8 cellular contexts compared by ENCODE assay signal in genomic region chr2:9555338-9556120, GRCh38. TPM values are rescaled to one million over a fixed set of nuclear protein-coding genes. Genes with fewer than 3 reads are reported as not detected.
A peak's percentile ranks its signal among the peaks of the same experiment; 100 is the strongest.
DNase-seq lines count a peak whose midpoint lies in the region; ATAC-seq and TF ChIP-seq lines count a peak whose summit lies in the region.

ADAM17 (minus strand) TSS chr2:9555830; CDS start chr2:9555605, 225 bp downstream.

- H3K79me2 ChIP-seq in smooth muscle cell (ENCODE audit: low read depth), result peaks cover 48% of the 10 kb centered on the region

- H4K20me1 ChIP-seq in smooth muscle cell (ENCODE audit: low read depth), result peaks cover 36% of the 10 kb centered on the region

- peak within 1 kb of the TSS; percentile 93 for H3K9ac ChIP-seq in smooth muscle cell (ENCODE audit: low read depth)

- TF ChIP-seq POLR2A in breast epithelium (IDR thresholded peaks at IDR 0.05), result peak; percentile 79

- H3K4me1 ChIP-seq in breast epithelium (peaks cover 3 to 7% of the 10 kb centered on the region in 2 donors), smooth muscle cell (ENCODE audit: low read depth) (peaks cover 29% of the 10 kb centered on the region)

- H3K4me3 ChIP-seq in breast epithelium, result peak within 1 kb of the TSS; percentile 74 to 98 (median 88)
- peak within 1 kb of the TSS; percentile 91 for H3K4me3 ChIP-seq in smooth muscle cell

- 1% methylated on average over 57 of the region's 73 CpGs for WGBS in smooth muscle cell (ENCODE audit: low lambda C conversion rate)

- H2AFZ ChIP-seq in smooth muscle cell (ENCODE audit: low read depth), result peak within 1 kb of the TSS; percentile 69

- H3K27ac ChIP-seq in VCaP, result peak within 1 kb of the TSS; percentile 96
- H3K27ac ChIP-seq in breast epithelium, result peak within 1 kb of the TSS; percentile 99 to 100
- peak within 1 kb of the TSS; percentile 94 for H3K27ac ChIP-seq in smooth muscle cell (ENCODE audit: low read depth)

- peak within 1 kb of the TSS; percentile 96 for H3K4me2 ChIP-seq in smooth muscle cell

- ATAC-seq in GM18867 (IDR thresholded peaks at IDR 0.05; ENCODE audit: unreplicated experiment) (peak; percentile 88), HG03103 (IDR thresholded peaks at IDR 0.05; ENCODE audit: low read depth, unreplicated experiment) (peak; percentile 79)

- peaks cover 15% of the 10 kb centered on the region for H3F3A ChIP-seq in smooth muscle cell (ENCODE audit: low read depth)

- H3K27me3 ChIP-seq in breast epithelium (no peaks in the 10 kb centered on the region), smooth muscle cell (ENCODE audit: low read depth) (no peaks in the 10 kb centered on the region)

- TF ChIP-seq CTCF in VCaP (conservative IDR thresholded peaks at IDR 0.05) (peak; percentile 59), breast epithelium (IDR thresholded peaks at IDR 0.05) (peak in 2 of 3 donors; percentile 41 to 70), smooth muscle cell (IDR thresholded peaks at IDR 0.05; ENCODE audit: borderline replicate concordance, insufficient read depth, poor library complexity, severe bottlenecking) (peak; percentile 17)

- intact Hi-C loops in breast epithelium (cut with DNase I; ENCODE audit: low total_unique reads), result loop anchor here (10.0 kb wide), 2 partner anchors 79 to 489 kb away; partner anchors contain the start of genes KLF11 and YWHAQ

- peak; percentile 97 for DNase-seq in ACHN
- peak; percentile 98 for DNase-seq in NCI-H2171 (lab: John Stamatoyannopoulos, UW)
- peak; percentile 95 to 96 for DNase-seq in breast epithelium (ENCODE audit: low spot score in 2 of 2)
- peak; percentile 95 for DNase-seq in iPS-NIHi11 (ENCODE audit: low spot score)
- DNase-seq in smooth muscle cell (lab: John Stamatoyannopoulos, UW; ENCODE audit: unreplicated experiment), result peak; percentile 83

- H3K9me3 ChIP-seq in breast epithelium (no peaks in the 10 kb centered on the region), smooth muscle cell (replicated peaks; ENCODE audit: low read depth) (no peaks in the 10 kb centered on the region)

- in situ Hi-C loops in ACHN (cut with HindIII; ENCODE audit: low pct_ligation_motif_present, low pct_unique_long_range_greater_than_20kb, low sequenced_read_pairs), result no loop called here

- H3K36me3 ChIP-seq in breast epithelium (no peaks in the 10 kb centered on the region), smooth muscle cell (ENCODE audit: low read depth) (no peaks in the 10 kb centered on the region)

RNA-seq across cellular contexts. Expression of gene ADAM17, which starts in this region (rescaled TPM):
- 10 to 100 TPM; 32.2 to 65.9 (median 48.8) TPM for total RNA-seq in breast epithelium
- 18.3 and 21.4 TPM in 2 replicates for total RNA-seq in smooth muscle cell
- polyA plus RNA-seq in smooth muscle cell, result 8.9 and 17.6 TPM in 2 replicates

Comparison
In these comparisons a context has a peak if more than half of its experiments do, and no peak if none do; other contexts are left out.
1. Peak in every context shown above with its lines: DNase-seq, ATAC-seq, H3K4me3 ChIP-seq and H3K27ac ChIP-seq.